Comparison of ENCODE assay signal across 8 cellular contexts in the genomic region with DNA sequence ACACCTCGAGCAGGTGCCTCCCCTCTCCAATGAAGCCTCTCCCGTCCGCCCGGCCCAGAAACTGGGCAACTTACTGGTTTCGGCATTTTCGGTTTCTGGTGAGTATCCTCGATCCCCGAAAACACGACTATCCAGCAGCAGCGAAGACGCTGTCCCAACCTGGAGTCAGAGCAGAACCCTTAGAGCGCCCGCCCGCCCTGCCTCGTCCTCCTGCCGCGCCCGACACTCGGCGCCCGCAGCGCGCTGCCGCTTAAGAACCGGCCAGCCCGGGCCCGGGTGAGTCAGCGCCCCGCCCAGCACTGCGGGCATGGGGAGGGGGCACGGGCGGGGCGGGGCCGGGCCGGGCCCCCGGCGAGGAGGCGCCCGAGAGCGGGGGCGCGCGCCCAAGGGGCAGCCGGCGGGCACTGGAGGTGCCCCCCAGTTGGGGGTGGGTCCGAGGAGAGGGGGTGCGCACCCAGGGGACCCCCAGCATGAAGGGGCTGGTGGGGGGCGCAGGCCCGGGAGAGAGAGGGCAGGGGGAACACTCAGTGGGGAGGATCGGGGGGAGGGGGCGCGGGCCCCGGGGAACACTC. TPM values are rescaled to one million over a fixed set of nuclear protein-coding genes. Genes with fewer than 3 reads are reported as not detected.
DNase-seq lines count a peak whose midpoint lies in the region; ATAC-seq and TF ChIP-seq lines count a peak whose summit lies in the region.

No MANE protein-coding gene starts in this region.

- CTCF ChIA-PET in activated CD8-positive, alpha-beta T cell treated with anti-CD3 and anti-CD28 coated beads for 36 hours (lab: Charles Lee), result no interaction called here

- H3K27ac Mint-ChIP-seq in activated CD8-positive, alpha-beta T cell treated with anti-CD3 and anti-CD28 coated beads for 36 hours, result peak overlapping the region; percentile 97

- peak overlapping the region; percentile 87 for H3K4me3 Mint-ChIP-seq in activated CD8-positive, alpha-beta T cell treated with anti-CD3 and anti-CD28 coated beads for 36 hours

- peaks cover 48% of the 10 kb centered on the region for H3K4me1 Mint-ChIP-seq in activated CD8-positive, alpha-beta T cell treated with anti-CD3 and anti-CD28 coated beads for 36 hours (ENCODE audit: low read depth)

- H3K27ac ChIP-seq in ectodermal cell (ENCODE audit: insufficient read depth, low read depth, low read length, poor library complexity, severe bottlenecking), result no peak overlapping the region

- no peak for TF ChIP-seq CTCF in activated CD8-positive, alpha-beta T cell treated with anti-CD3 and anti-CD28 coated beads for 36 hours (IDR thresholded peaks at IDR 0.05)

- H3K27me3 ChIP-seq in ectodermal cell (ENCODE audit: control insufficient read depth, insufficient read depth, low read length, poor library complexity, severe bottlenecking), result no peaks in the 10 kb centered on the region

- H3K36me3 ChIP-seq in ectodermal cell (ENCODE audit: control insufficient read depth, insufficient read depth, low read length), result peaks cover 7% of the 10 kb centered on the region

- ATAC-seq in HG02981 (IDR thresholded peaks at IDR 0.05; ENCODE audit: unreplicated experiment), result peak; percentile 40
- peak; percentile 57 for ATAC-seq in activated CD8-positive, alpha-beta T cell treated with anti-CD3 and anti-CD28 coated beads for 36 hours

- peak overlapping the region; percentile 72 for H3K4me3 ChIP-seq in ectodermal cell (ENCODE audit: insufficient read depth, low read depth, low read length)

- peaks cover 12% of the 10 kb centered on the region for H3K4me1 ChIP-seq in ectodermal cell (ENCODE audit: control insufficient read depth, insufficient read depth, low read length)

- no peaks in the 10 kb centered on the region for H3K27me3 Mint-ChIP-seq in activated CD8-positive, alpha-beta T cell treated with anti-CD3 and anti-CD28 coated beads for 36 hours

- peak; percentile 37 to 80 for DNase-seq in SHP77 (lab: John Stamatoyannopoulos, UW)
- no peak for DNase-seq in SHP77 treated with DMSO at 0.1 percent for 48 hours (lab: John Stamatoyannopoulos, UW)
- DNase-seq in NCI-H524 (lab: John Stamatoyannopoulos, UW), result peak; percentile 44 to 79
- peak; percentile 83 for DNase-seq in activated CD8-positive, alpha-beta T cell treated with anti-CD3 and anti-CD28 coated beads for 36 hours
- peak; percentile 72 for DNase-seq in medulla oblongata (ENCODE audit: extremely low spot score)
- DNase-seq in stimulated activated CD8-positive, alpha-beta memory T cell treated with anti-CD3 and anti-CD28 coated beads, Interleukin-15, amount 100 ng/mL, for 1 hour (ENCODE audit: low read depth), result peak; percentile 56

- WGBS in ectodermal cell, 2 experiments, result 0 to 1% methylated on average over 53 of the region's 53 CpGs

- POLR2A ChIA-PET in activated CD8-positive, alpha-beta T cell treated with anti-CD3 and anti-CD28 coated beads for 36 hours (lab: Charles Lee), result interaction anchor here (1.3 to 4.2 kb wide), 2 partner anchors 11 to 51 kb away, joined by 11 to 22 read pairs; no protein-coding TSS in a partner anchor

- intact Hi-C loops in activated CD8-positive, alpha-beta T cell treated with anti-CD3 and anti-CD28 coated beads for 36 hours (cut with micrococcal nuclease), result loop anchor here (5.0 kb wide), 3 partner anchors 49 to 101 kb away; no protein-coding TSS in a partner anchor

- H3K9me3 Mint-ChIP-seq in activated CD8-positive, alpha-beta T cell treated with anti-CD3 and anti-CD28 coated beads for 36 hours, result peaks cover 4% of the 10 kb centered on the region

- H3K9me3 ChIP-seq in ectodermal cell (ENCODE audit: control insufficient read depth, low read length), result no peaks in the 10 kb centered on the region

- peaks cover 52% of the 10 kb centered on the region for H3K36me3 Mint-ChIP-seq in activated CD8-positive, alpha-beta T cell treated with anti-CD3 and anti-CD28 coated beads for 36 hours (ENCODE audit: low read depth)

RNA-seq across cellular contexts. Expression of a gene that starts 1.1 kb away (rescaled TPM):
- total RNA-seq in activated CD8-positive, alpha-beta T cell treated with anti-CD3 and anti-CD28 coated beads for 36 hours, result 100 to 1,000 TPM; 199 to 206 TPM
- polyA plus RNA-seq in ectodermal cell (2013, experiment 1 of 4), result 65.9 TPM
- polyA plus RNA-seq in ectodermal cell (2013, experiment 2 of 4), result 67.9 TPM
- 57.2 TPM for polyA plus RNA-seq in ectodermal cell (2013, experiment 3 of 4)
- 57.9 TPM for polyA plus RNA-seq in ectodermal cell (2013, experiment 4 of 4)
